Comparison of ENCODE assay signal across 9 cellular contexts in the genomic region with DNA sequence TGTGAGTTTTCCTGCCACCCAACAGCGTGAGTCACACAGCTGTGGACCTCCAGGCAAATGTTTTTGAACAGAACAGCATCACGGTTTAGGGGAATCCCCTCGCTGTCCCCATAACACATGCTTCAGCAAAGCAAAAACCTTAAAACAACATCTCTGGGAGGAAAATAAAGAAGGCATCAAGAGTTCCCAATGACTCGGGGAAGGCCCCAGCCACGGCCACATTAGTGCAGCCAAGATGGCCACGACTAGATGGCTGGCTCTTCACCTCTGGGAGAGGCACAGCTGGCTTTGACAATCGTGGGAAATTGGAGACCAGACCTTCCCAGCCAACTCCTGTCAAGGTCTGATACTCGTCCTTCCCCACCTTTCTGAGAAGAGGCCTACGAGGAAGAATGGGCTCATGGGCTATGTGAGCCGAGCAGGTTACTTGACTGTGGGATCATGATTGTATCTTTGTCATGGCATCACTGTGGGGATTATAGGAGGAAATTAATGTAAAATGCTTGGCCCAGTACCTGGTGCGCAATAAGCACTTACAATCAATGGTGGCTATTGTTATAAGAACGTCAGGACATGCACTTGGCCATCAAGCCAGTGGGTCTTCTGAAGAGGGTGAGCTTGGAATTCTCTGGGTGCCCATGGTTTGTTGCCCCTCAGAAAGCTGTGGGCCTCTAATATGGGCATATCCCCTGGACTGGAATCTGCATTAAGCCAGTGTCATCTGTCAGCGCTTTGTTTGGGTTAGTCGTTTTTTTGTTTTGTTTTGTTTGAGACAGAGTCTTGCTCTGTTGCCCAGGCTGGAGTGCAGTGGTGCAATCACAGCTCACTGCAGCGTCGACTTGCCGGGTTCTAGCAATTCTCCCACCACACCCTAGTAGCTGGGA. TPM values are rescaled to one million over a fixed set of nuclear protein-coding genes. Genes with fewer than 3 reads are reported as not detected.
DNase-seq lines count a peak whose midpoint lies in the region; ATAC-seq and TF ChIP-seq lines count a peak whose summit lies in the region.
"Had no signal": no experiment of that assay in that cellular context is flagged by ENCODE, and none has a peak within 500 bp of the region (broad histone marks: within the 10 kb centered on the region; RNA-seq: fewer than 3 reads in every experiment).

No MANE protein-coding gene starts in this region.

- H3K4me1 ChIP-seq in OCI-LY1 (ENCODE audit: insufficient read depth, low read length, severe bottlenecking), result peaks cover 65% of the 10 kb centered on the region

- H3K27me3 ChIP-seq in BJ (ENCODE audit: control insufficient read depth, insufficient read depth, low read length) (peaks cover 5% of the 10 kb centered on the region), OCI-LY1 (ENCODE audit: insufficient read depth, low read length) (no peaks in the 10 kb centered on the region)

- TF ChIP-seq CTCF in BJ (IDR thresholded peaks at IDR 0.05; ENCODE audit: insufficient read depth, low read depth, low read length) (no peak), OCI-LY1 (IDR thresholded peaks at IDR 0.05; ENCODE audit: low read length) (no peak)

- no peak overlapping the region for H2AFZ ChIP-seq in OCI-LY1 (ENCODE audit: low read length)
- H2AFZ ChIP-seq: parathyroid adenoma had no signal

- H3K27ac ChIP-seq in OCI-LY1 (ENCODE audit: low read depth, low read length, poor library complexity, severe bottlenecking), result peak overlapping the region; percentile 93

- H3K36me3 ChIP-seq in BJ (ENCODE audit: control insufficient read depth, insufficient read depth, low read length), result no peaks in the 10 kb centered on the region
- H3K36me3 ChIP-seq in OCI-LY1 (ENCODE audit: insufficient read depth, low read length), result no peaks in the 10 kb centered on the region

- CTCF ChIA-PET in BJ (lab: Yijun Ruan, JAX), result interaction anchor here (1.0 to 17.0 kb wide), 7 partner anchors 16 to 159 kb away, joined by 3 to 243 read pairs (median 20); a partner anchor contains a TSS

- H4K20me1 ChIP-seq in OCI-LY1 (ENCODE audit: insufficient read depth, low read length), result no peaks in the 10 kb centered on the region

- ATAC-seq in GM21529 (IDR thresholded peaks at IDR 0.05; ENCODE audit: unreplicated experiment) (peak; percentile 64), left ventricle myocardium superior (peak; percentile 69)

- H3K9me2 ChIP-seq in OCI-LY1 (ENCODE audit: low read depth, low read length), result no peaks in the 10 kb centered on the region

- POLR2A ChIA-PET in BJ (lab: Charles Lee), result no interaction called here

- intact Hi-C loops in left ventricle myocardium superior (cut with micrococcal nuclease), result no loop called here

- DNase-seq in BJ (ENCODE audit: low read depth), result peak; percentile 68
- DNase-seq in activated T-helper 9 cell treated with anti-CD3 and anti-CD28 coated beads, Interleukin-2, amount 50 U/mL, for 16 hours (ENCODE audit: low read depth), result peak; percentile 69
- peak; percentile 64 for DNase-seq in left ventricle myocardium superior
- DNase-seq in stimulated activated CD4-positive, alpha-beta T cell treated with anti-CD3 and anti-CD28 coated beads, Interleukin-4, amount 100 ng/mL, for 48 hours (ENCODE audit: low read depth in 2 of 2), result peak; percentile 40 to 68
- DNase-seq in LoVo (ENCODE audit: low spot score), result no peak
- DNase-seq in NCI-H1436 (lab: John Stamatoyannopoulos, UW), result no peak

- peak overlapping the region; percentile 57 for H3K4me2 ChIP-seq in OCI-LY1 (ENCODE audit: low read length)

- H3F3A ChIP-seq in OCI-LY1 (ENCODE audit: insufficient read depth, low read length), result no peaks in the 10 kb centered on the region

- H3K4me3 ChIP-seq in BJ (ENCODE audit: low read depth, low read length) (no peak overlapping the region), OCI-LY1 (ENCODE audit: low read depth, low read length, poor library complexity, severe bottlenecking) (peak overlapping the region; percentile 51)

- H3K9ac ChIP-seq in OCI-LY1 (ENCODE audit: low read length), result peak overlapping the region; percentile 36; the same call in 1 of the 2 replicates
- H3K9ac ChIP-seq: parathyroid adenoma had no signal

- no peaks in the 10 kb centered on the region for H3K9me3 ChIP-seq in OCI-LY1 (ENCODE audit: low read length)

- no peaks in the 10 kb centered on the region for H3K79me2 ChIP-seq in OCI-LY1 (ENCODE audit: insufficient read depth, low read length)
- H3K79me2 ChIP-seq: parathyroid adenoma had no signal

RNA-seq across cellular contexts. Expression of a gene that starts 43.6 kb away (rescaled TPM):
- polyA plus RNA-seq in BJ (2011; rRNA removed), result not detected in 2 replicates
- not detected in 2 replicates for polyA minus RNA-seq in BJ (2011; rRNA and poly(A)+ RNA removed)
- 8.0 TPM for total RNA-seq in left ventricle myocardium superior

Comparison
In these comparisons a context has a peak if more than half of its experiments do, and no peak if none do; other contexts are left out.
1. DNase-seq: peak in BJ (single experiment), activated T-helper 9 cell treated with anti-CD3 and anti-CD28 coated beads, Interleukin-2, amount 50 U/mL, for 16 hours (single experiment), left ventricle myocardium superior (single experiment) and stimulated activated CD4-positive, alpha-beta T cell treated with anti-CD3 and anti-CD28 coated beads, Interleukin-4, amount 100 ng/mL, for 48 hours (2 of 2); none in LoVo (single experiment) and NCI-H1436 (single experiment).